Comparison of ENCODE assay signal across 10 cellular contexts in the genomic region with DNA sequence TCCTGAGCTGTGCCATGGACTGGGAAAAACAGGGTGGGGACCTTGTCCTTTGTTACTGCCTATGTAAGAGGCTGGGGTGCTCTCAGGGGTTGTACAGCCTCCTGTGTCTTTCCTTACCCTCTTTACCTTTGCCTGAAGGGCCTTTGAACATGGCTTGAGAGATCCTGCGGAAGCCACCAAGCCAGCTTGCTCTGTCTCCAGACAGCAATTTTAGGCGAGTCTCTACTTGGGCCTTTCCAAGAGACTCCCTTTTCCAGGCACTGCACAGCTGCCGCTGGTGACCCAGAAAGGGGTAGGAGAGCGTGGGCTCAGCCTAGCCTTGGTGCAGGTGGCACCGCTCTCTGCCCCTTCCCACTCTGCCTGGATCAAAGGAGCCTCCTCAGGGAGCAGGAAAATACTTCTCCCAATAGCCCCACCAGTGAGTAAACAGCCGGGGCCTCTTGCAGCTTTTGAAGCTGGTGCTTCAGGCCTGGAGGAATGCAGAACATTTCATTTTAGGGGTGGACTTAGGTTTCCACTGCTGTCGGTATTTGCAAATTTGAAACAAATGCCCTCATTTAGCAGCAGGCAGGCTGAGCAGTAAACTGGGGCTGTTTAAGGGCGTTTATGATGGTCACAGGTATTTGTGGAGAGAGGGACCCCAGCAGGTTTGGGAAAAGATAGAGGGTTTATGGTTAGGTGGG. TPM values are rescaled to one million over a fixed set of nuclear protein-coding genes. Genes with fewer than 3 reads are reported as not detected.
DNase-seq lines count a peak whose midpoint lies in the region; ATAC-seq and TF ChIP-seq lines count a peak whose summit lies in the region.
"Had no signal": no experiment of that assay in that cellular context is flagged by ENCODE, and none has a peak within 500 bp of the region (broad histone marks: within the 10 kb centered on the region; RNA-seq: fewer than 3 reads in every experiment).

No MANE protein-coding gene starts in this region.

- peaks cover 26% of the 10 kb centered on the region for H3K4me1 ChIP-seq in H9 (ENCODE audit: insufficient read depth, low read length)

- no peak for DNase-seq in H9
- peak; percentile 74 for DNase-seq in astrocyte of the hippocampus (ENCODE audit: low read depth, low spot score)
- peak; percentile 39 for DNase-seq in iPS-NIHi7 (ENCODE audit: extremely low spot score)
- no peak for DNase-seq in natural killer cell treated with Interleukin-12 subunit alpha and Interleukin-12 subunit beta and Interleukin-15 and Interleukin-18, amount 100 ng/mL, for 72 hours (ENCODE audit: low spot score)
- no peak for DNase-seq in RKO (ENCODE audit: low spot score)
- no peak for DNase-seq in kidney glomerular epithelial cell (lab: John Stamatoyannopoulos, UW)
- DNase-seq: activated T-cell treated with anti-CD3 and anti-CD28 coated beads, Interleukin-2, amount 50 U/mL, for 24 hours; effector CD4-positive, alpha-beta T cell had no signal

- H3K9me3 ChIP-seq in H9 (ENCODE audit: control insufficient read depth, low read depth, low read length), result no peaks in the 10 kb centered on the region

- H3K4ac ChIP-seq in H9 (ENCODE audit: low read depth, low read length), result no peak overlapping the region

- H3K79me1 ChIP-seq in H9 (ENCODE audit: insufficient read depth, low read depth, low read length, poor library complexity, severe bottlenecking), result no peaks in the 10 kb centered on the region

- no peak for ATAC-seq in GM18519 (IDR thresholded peaks at IDR 0.05; ENCODE audit: low FRiP score, unreplicated experiment)
- no peak for ATAC-seq in natural killer cell treated with Interleukin-12 subunit alpha and Interleukin-12 subunit beta and Interleukin-15 and Interleukin-18, amount 100 ng/mL, for 72 hours

- no peak overlapping the region for H4K5ac ChIP-seq in H9 (ENCODE audit: insufficient read length, low read depth, low read length)

- H2AK5ac ChIP-seq in H9 (ENCODE audit: insufficient read length, low read length), result no peak overlapping the region

- H3K23ac ChIP-seq in H9 (ENCODE audit: insufficient read length, low read depth, low read length), result no peak overlapping the region

- H3K18ac ChIP-seq in H9 (ENCODE audit: insufficient read length, low read depth, low read length), result peak overlapping the region; percentile 39

- peaks cover 22% of the 10 kb centered on the region; the same call in 1 of the 2 replicates for H3K79me2 ChIP-seq in H9 (ENCODE audit: insufficient read depth, low read length)

- peak overlapping the region; percentile 87 to 99 (median 97) for H3K27ac Mint-ChIP-seq in H9
- no peak overlapping the region for H3K27ac Mint-ChIP-seq in natural killer cell treated with Interleukin-12 subunit alpha and Interleukin-12 subunit beta and Interleukin-15 and Interleukin-18, amount 100 ng/mL, for 72 hours
- H3K27ac Mint-ChIP-seq: activated T-cell treated with anti-CD3 and anti-CD28 coated beads, Interleukin-2, amount 50 U/mL, for 24 hours had no signal

- H3K4me2 ChIP-seq in H9 (ENCODE audit: insufficient read depth, insufficient read length, low read length), result peak overlapping the region; percentile 32

- no peak for TF ChIP-seq CTCF in H9 (conservative IDR thresholded peaks at IDR 0.05)

- no peak overlapping the region for H2BK120ac ChIP-seq in H9 (ENCODE audit: low read depth, low read length, poor library complexity, severe bottlenecking)

- H2BK20ac ChIP-seq in H9 (ENCODE audit: low read depth, low read length, poor library complexity, severe bottlenecking), result no peak overlapping the region

- H3K4me3 ChIP-seq in skin epidermis, result no peak overlapping the region

- peak overlapping the region; percentile 11 for H3K27ac ChIP-seq in H9 (ENCODE audit: insufficient read length, low read depth, low read length)
- H3K27ac ChIP-seq in skin epidermis, result peak overlapping the region in 19 of 21 experiments; percentile 12 to 82 (median 66)

- no peaks in the 10 kb centered on the region for H3K27me3 Mint-ChIP-seq in H9 (ENCODE audit: low read depth)
- peaks cover 0 to 3% of the 10 kb centered on the region in 2 donors for H3K27me3 Mint-ChIP-seq in natural killer cell treated with Interleukin-12 subunit alpha and Interleukin-12 subunit beta and Interleukin-15 and Interleukin-18, amount 100 ng/mL, for 72 hours
- H3K27me3 Mint-ChIP-seq: activated T-cell treated with anti-CD3 and anti-CD28 coated beads, Interleukin-2, amount 50 U/mL, for 24 hours had no signal

- H3T11ph ChIP-seq in H9 (ENCODE audit: low read length), result no peak overlapping the region

- H3K36me3 Mint-ChIP-seq in H9 (ENCODE audit: insufficient read depth in 1 of 3, low read depth in 3 of 3), result peaks cover 0 to 2% (median 0%) of the 10 kb centered on the region in 3 experiments; a peak in 1 of 7 replicates
- no peaks in the 10 kb centered on the region for H3K36me3 Mint-ChIP-seq in natural killer cell treated with Interleukin-12 subunit alpha and Interleukin-12 subunit beta and Interleukin-15 and Interleukin-18, amount 100 ng/mL, for 72 hours

- no peak overlapping the region for H2BK5ac ChIP-seq in H9 (ENCODE audit: insufficient read length, low read length)

- H3K23me2 ChIP-seq in H9 (ENCODE audit: insufficient read length, low read depth, low read length, poor library complexity, severe bottlenecking), result peaks cover 3% of the 10 kb centered on the region

- no peak overlapping the region for H2AFZ ChIP-seq in H9 (ENCODE audit: low read length)

- H3K56ac ChIP-seq in H9 (ENCODE audit: insufficient read length, low read depth, low read length), result no peak overlapping the region

- no peak overlapping the region for H2BK12ac ChIP-seq in H9 (ENCODE audit: insufficient read length, low read depth, low read length)

- no CpG with 5 or more reads among the region's 8 CpGs for WGBS in H9 (ENCODE audit: extremely low coverage, insufficient read length, low lambda C conversion rate)

- H4K91ac ChIP-seq in H9 (ENCODE audit: insufficient read length, low read depth, low read length), result no peak overlapping the region

- H4K20me1 ChIP-seq in H9 (ENCODE audit: control insufficient read depth, insufficient read depth, insufficient read length), result no peaks in the 10 kb centered on the region

- H3K9ac ChIP-seq in H9 (ENCODE audit: extremely low read depth, insufficient read length, low read length), result no peak overlapping the region

- H3K4me3 Mint-ChIP-seq in H9, result peak overlapping the region; percentile 46 to 75
- H3K4me3 Mint-ChIP-seq in natural killer cell treated with Interleukin-12 subunit alpha and Interleukin-12 subunit beta and Interleukin-15 and Interleukin-18, amount 100 ng/mL, for 72 hours, result no peak overlapping the region
- H3K4me3 Mint-ChIP-seq: activated T-cell treated with anti-CD3 and anti-CD28 coated beads, Interleukin-2, amount 50 U/mL, for 24 hours had no signal

- peak overlapping the region; percentile 25; the same call in 1 of the 2 replicates for H3K14ac ChIP-seq in H9 (ENCODE audit: insufficient read depth, low read length)

- H4K8ac ChIP-seq in H9 (replicated peaks; ENCODE audit: insufficient read length, low read depth, low read length), result no peak overlapping the region

- H3K9me3 Mint-ChIP-seq in H9, result no peaks in the 10 kb centered on the region
- H3K9me3 Mint-ChIP-seq in natural killer cell treated with Interleukin-12 subunit alpha and Interleukin-12 subunit beta and Interleukin-15 and Interleukin-18, amount 100 ng/mL, for 72 hours, result no peaks in the 10 kb centered on the region
- H3K9me3 Mint-ChIP-seq: activated T-cell treated with anti-CD3 and anti-CD28 coated beads, Interleukin-2, amount 50 U/mL, for 24 hours had no signal

- no peak overlapping the region for H2BK15ac ChIP-seq in H9 (ENCODE audit: low read depth, low read length)

- H3K27me3 ChIP-seq in H9 (ENCODE audit: insufficient read depth, low read length), result no peaks in the 10 kb centered on the region

- peaks cover 66 to 71% of the 10 kb centered on the region in 2 experiments for H3K4me1 Mint-ChIP-seq in H9
- peaks cover 5 to 10% of the 10 kb centered on the region in 2 donors for H3K4me1 Mint-ChIP-seq in natural killer cell treated with Interleukin-12 subunit alpha and Interleukin-12 subunit beta and Interleukin-15 and Interleukin-18, amount 100 ng/mL, for 72 hours (ENCODE audit: low read depth in 2 of 2)

RNA-seq across cellular contexts. Expression of gene PTK7, which starts 13.9 kb away (rescaled TPM):
- total RNA-seq in H9 (2021), result 126 and 128 TPM in 2 replicates
- total RNA-seq in natural killer cell treated with Interleukin-12 subunit alpha and Interleukin-12 subunit beta and Interleukin-15 and Interleukin-18, amount 100 ng/mL, for 72 hours, result 1 to 10 TPM; 1.2 to 4.1 TPM

RNA-seq across cellular contexts. Expression of gene KLC4, which starts 30.6 kb away (rescaled TPM):
- total RNA-seq in H9 (2021), result 29.7 TPM in 2 replicates
- 10 to 100 TPM; 12.3 to 13.0 TPM for total RNA-seq in natural killer cell treated with Interleukin-12 subunit alpha and Interleukin-12 subunit beta and Interleukin-15 and Interleukin-18, amount 100 ng/mL, for 72 hours

RNA-seq across cellular contexts. Expression of gene MRPL2, which starts 30.8 kb away (rescaled TPM):
- 71.9 and 74.4 TPM in 2 replicates for total RNA-seq in H9 (2021)
- 10 to 100 TPM; 41.7 to 59.6 TPM for total RNA-seq in natural killer cell treated with Interleukin-12 subunit alpha and Interleukin-12 subunit beta and Interleukin-15 and Interleukin-18, amount 100 ng/mL, for 72 hours

RNA-seq across cellular contexts. Expression of gene CUL7, which starts 36.4 kb away (rescaled TPM):
- total RNA-seq in H9 (2021), result 23.5 and 24.5 TPM in 2 replicates
- 1 to 10 TPM; 8.3 to 9.8 TPM for total RNA-seq in natural killer cell treated with Interleukin-12 subunit alpha and Interleukin-12 subunit beta and Interleukin-15 and Interleukin-18, amount 100 ng/mL, for 72 hours

Comparison
In these comparisons a context has a peak if more than half of its experiments do, and no peak if none do; other contexts are left out.
1. DNase-seq: peak in astrocyte of the hippocampus (single experiment) and iPS-NIHi7 (single experiment); none in H9 (single experiment), natural killer cell treated with Interleukin-12 subunit alpha and Interleukin-12 subunit beta and Interleukin-15 and Interleukin-18, amount 100 ng/mL, for 72 hours (single experiment), RKO (single experiment) and kidney glomerular epithelial cell (single experiment).
2. H3K27ac Mint-ChIP-seq: peak in H9 (3 of 3); none in natural killer cell treated with Interleukin-12 subunit alpha and Interleukin-12 subunit beta and Interleukin-15 and Interleukin-18, amount 100 ng/mL, for 72 hours (0 of 2).
3. RNA of gene PTK7, which starts 13.9 kb away (total RNA-seq): 126 to 128 TPM in H9; 1.2 to 4.1 TPM in natural killer cell treated with Interleukin-12 subunit alpha and Interleukin-12 subunit beta and Interleukin-15 and Interleukin-18, amount 100 ng/mL, for 72 hours; every median in the first group is over 10 times any median in the second.